ENCODE assay signal across 9 cellular contexts in the genomic region with DNA sequence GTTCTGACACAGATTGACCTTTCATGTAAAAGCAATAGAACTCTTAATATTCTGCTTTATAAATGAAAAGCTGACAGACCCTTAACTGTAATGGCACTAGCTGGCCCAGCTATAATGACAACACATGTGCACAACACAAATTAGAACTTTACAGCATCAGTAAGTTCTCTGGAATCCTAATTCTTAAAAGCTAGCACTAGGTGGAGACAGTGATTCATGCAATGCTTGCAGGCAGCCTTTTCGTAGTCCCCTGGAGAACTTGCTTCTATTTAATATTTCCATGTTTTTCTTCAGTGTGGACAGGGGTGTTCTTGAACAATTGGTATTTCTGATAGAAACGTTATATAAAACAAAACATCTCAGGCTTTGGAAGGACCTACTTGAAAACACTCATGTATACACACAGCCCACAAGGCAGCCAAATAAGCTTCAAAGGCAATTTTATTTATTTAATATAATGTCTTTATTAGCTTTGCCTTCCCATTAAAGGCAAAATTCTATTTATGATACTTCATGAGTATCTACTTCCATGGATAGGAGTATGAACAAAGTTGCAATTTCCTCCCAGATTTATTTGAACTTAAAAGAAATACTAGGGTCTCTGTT.
DNase-seq lines count a peak whose midpoint lies in the region; ATAC-seq and TF ChIP-seq lines count a peak whose summit lies in the region.
"Had no signal": no experiment of that assay in that cellular context is flagged by ENCODE, and none has a peak within 500 bp of the region (broad histone marks: within the 10 kb centered on the region; RNA-seq: fewer than 3 reads in every experiment).

No MANE protein-coding gene starts in this region.

- DNase-seq in HT-29 (ENCODE audit: low spot score) (peak; percentile 56), OCI-M1 (lab: John Stamatoyannopoulos, UW) (peak; percentile 74), foreskin melanocyte (peak; percentile 5), lower leg skin (ENCODE audit: low spot score in 2 of 2) (no peak), Peyer's patch (no peak)
- DNase-seq in activated T-helper 2 cell treated with anti-CD3 and anti-CD28 coated beads, Interferon-gamma antibody, Interleukin-2, Interleukin-4, amounts not matched to agents 10 μg/mL and 5 μg/mL and 100 μg/mL, durations not matched to agents 14 hours and 24 hours and 36 hours (ENCODE audit: low spot score): no peak

- H3K27me3 Mint-ChIP-seq in activated T-helper 2 cell treated with anti-CD3 and anti-CD28 coated beads, Interferon-gamma antibody, Interleukin-2, Interleukin-4, amounts not matched to agents 10 μg/mL and 5 μg/mL and 100 μg/mL, durations not matched to agents 14 hours and 24 hours and 36 hours (ENCODE audit: low read depth): no peaks in the 10 kb centered on the region

- 3 to 6% methylated on average over 2 of the region's 2 CpGs for WGBS in lower leg skin, 2 donors

- intact Hi-C loops in activated T-helper 2 cell treated with anti-CD3 and anti-CD28 coated beads, Interferon-gamma antibody, Interleukin-2, Interleukin-4, amounts not matched to agents 10 μg/mL and 5 μg/mL and 100 μg/mL, durations not matched to agents 14 hours and 24 hours and 36 hours (cut with micrococcal nuclease): no loop called here
- intact Hi-C loops in lower leg skin (cut with DNase I; ENCODE audit: low total_unique reads): no loop called here

- H3K4me1 Mint-ChIP-seq in activated T-helper 2 cell treated with anti-CD3 and anti-CD28 coated beads, Interferon-gamma antibody, Interleukin-2, Interleukin-4, amounts not matched to agents 10 μg/mL and 5 μg/mL and 100 μg/mL, durations not matched to agents 14 hours and 24 hours and 36 hours (ENCODE audit: low read depth): no peaks in the 10 kb centered on the region

- no peak overlapping the region for H3K4me3 Mint-ChIP-seq in activated T-helper 2 cell treated with anti-CD3 and anti-CD28 coated beads, Interferon-gamma antibody, Interleukin-2, Interleukin-4, amounts not matched to agents 10 μg/mL and 5 μg/mL and 100 μg/mL, durations not matched to agents 14 hours and 24 hours and 36 hours (ENCODE audit: low read depth)

- TF ChIP-seq POLR2A in lower leg skin (IDR thresholded peaks at IDR 0.05) (no peak), Peyer's patch (IDR thresholded peaks at IDR 0.05) (no peak)

- H3K27ac Mint-ChIP-seq in activated T-helper 2 cell treated with anti-CD3 and anti-CD28 coated beads, Interferon-gamma antibody, Interleukin-2, Interleukin-4, amounts not matched to agents 10 μg/mL and 5 μg/mL and 100 μg/mL, durations not matched to agents 14 hours and 24 hours and 36 hours: no peak overlapping the region

- H3K4me3 ChIP-seq in lower leg skin (ENCODE audit: low read depth, poor library complexity, severe bottlenecking): no peak overlapping the region
- no peak overlapping the region for H3K4me3 ChIP-seq in Peyer's patch
- H3K4me3 ChIP-seq: HAP-1 had no signal

- H3K27ac ChIP-seq in C4-2B (no peak overlapping the region), Peyer's patch (no peak overlapping the region)

- no peak for ATAC-seq in HG02938 (IDR thresholded peaks at IDR 0.05; ENCODE audit: unreplicated experiment)

- no peaks in the 10 kb centered on the region for H3K27me3 ChIP-seq in Peyer's patch

- no peaks in the 10 kb centered on the region for H3K4me1 ChIP-seq in Peyer's patch
- H3K4me1 ChIP-seq: HAP-1 had no signal

- no peaks in the 10 kb centered on the region for H3K9me3 ChIP-seq in Peyer's patch
- H3K9me3 ChIP-seq: HAP-1 had no signal

- TF ChIP-seq CTCF in C4-2B (conservative IDR thresholded peaks at IDR 0.05) (peak; percentile 78), lower leg skin (IDR thresholded peaks at IDR 0.05) (no peak), Peyer's patch (IDR thresholded peaks at IDR 0.05) (peak in 1 of 6 experiments; percentile 15)

- no peaks in the 10 kb centered on the region for H3K36me3 Mint-ChIP-seq in activated T-helper 2 cell treated with anti-CD3 and anti-CD28 coated beads, Interferon-gamma antibody, Interleukin-2, Interleukin-4, amounts not matched to agents 10 μg/mL and 5 μg/mL and 100 μg/mL, durations not matched to agents 14 hours and 24 hours and 36 hours (ENCODE audit: low read depth)

- no peaks in the 10 kb centered on the region for H3K36me3 ChIP-seq in Peyer's patch
- H3K36me3 ChIP-seq: HAP-1 had no signal

- peaks cover 3% of the 10 kb centered on the region for H3K9me3 Mint-ChIP-seq in activated T-helper 2 cell treated with anti-CD3 and anti-CD28 coated beads, Interferon-gamma antibody, Interleukin-2, Interleukin-4, amounts not matched to agents 10 μg/mL and 5 μg/mL and 100 μg/mL, durations not matched to agents 14 hours and 24 hours and 36 hours

Comparison
In these comparisons a context has a peak if more than half of its experiments do, and no peak if none do; other contexts are left out.
1. DNase-seq: peak in HT-29 (single experiment), OCI-M1 (single experiment) and foreskin melanocyte (single experiment); none in activated T-helper 2 cell treated with anti-CD3 and anti-CD28 coated beads, Interferon-gamma antibody, Interleukin-2, Interleukin-4, amounts not matched to agents 10 μg/mL and 5 μg/mL and 100 μg/mL, durations not matched to agents 14 hours and 24 hours and 36 hours (single experiment), lower leg skin (0 of 2) and Peyer's patch (0 of 3).